ENCODE assay signal across 21 cellular contexts in genomic region chr4:55721651-55722050, GRCh38.
"Had no signal": no experiment of that assay in that cellular context is flagged by ENCODE, and none has a peak within 500 bp of the region (broad histone marks: within the 10 kb centered on the region; RNA-seq: fewer than 3 reads in every experiment).

No MANE protein-coding gene starts in this region.

- ATAC-seq: naive thymus-derived CD4-positive, alpha-beta T cell; sciatic nerve; stimulated activated naive B cell treated with anti-CD40 and anti-IgM and Interleukin-4, amounts not matched to agents 10 μg/mL and 1 μg/mL and 100 μg/mL, for 72 hours; stimulated activated naive CD8-positive, alpha-beta T cell treated with anti-CD3 and anti-CD28 coated beads, Interleukin-15, Interleukin-2, amounts not matched to agents 100 U/mL and 50 U/mL, for 24 hours had no signal

- DNase-seq: islet precursor cell; left ventricle myocardium inferior; mesendoderm; naive thymus-derived CD4-positive, alpha-beta T cell; ovary; stimulated activated CD4-positive, alpha-beta T cell treated with anti-CD3 and anti-CD28 coated beads, Interleukin-12 subunit alpha, Interleukin-12 subunit beta, amount 100 ng/mL, for 4 hours; stimulated activated CD4-positive, alpha-beta T cell treated with anti-CD3 and anti-CD28 coated beads, Interleukin-15, amount 100 ng/mL, for 24 hours; stimulated activated CD4-positive, alpha-beta T cell treated with anti-CD3 and anti-CD28 coated beads, Interleukin-2, amount 100 ng/mL, for 24 hours; stimulated activated CD4-positive, alpha-beta T cell treated with anti-CD3 and anti-CD28 coated beads, Interleukin-4, amount 100 ng/mL, for 1 hour; stimulated activated naive B cell treated with anti-CD40 and anti-IgM and Interleukin-4, amounts not matched to agents 10 μg/mL and 1 μg/mL and 100 μg/mL, for 72 hours; stimulated activated naive CD8-positive, alpha-beta T cell treated with anti-CD3 and anti-CD28 coated beads, Interleukin-15, Interleukin-2, amounts not matched to agents 100 U/mL and 50 U/mL, for 24 hours; stomach; testis; thyroid gland; transverse colon; upper lobe of left lung had no signal

- H3K27me3 ChIP-seq: ovary, right atrium auricular region, stomach, testis, thyroid gland, transverse colon, upper lobe of left lung, vagina had no signal

- H3K36me3 ChIP-seq: left ventricle myocardium inferior, ovary, right atrium auricular region, stomach, thyroid gland, transverse colon, upper lobe of left lung, vagina had no signal

- H3K4me3 ChIP-seq: left ventricle myocardium inferior, lung, ovary, right atrium auricular region, skin epidermis, stomach, testis, thyroid gland, transverse colon, upper lobe of left lung, vagina had no signal

- H3K9me3 ChIP-seq: left ventricle myocardium inferior, ovary, right atrium auricular region, stomach, testis, thyroid gland, transverse colon, upper lobe of left lung, vagina had no signal

- H3K4me1 ChIP-seq: left ventricle myocardium inferior, right atrium auricular region, stomach, testis, thyroid gland, transverse colon, upper lobe of left lung, vagina had no signal

- H3K27ac ChIP-seq: left ventricle myocardium inferior, ovary, right atrium auricular region, skin epidermis, stomach, testis, thyroid gland, transverse colon, upper lobe of left lung, vagina had no signal
